ENCODE assay signal across 1 cellular context in genomic region chr20:651713-652610, GRCh38.
TF ChIP-seq lines count a peak whose summit lies in the region.

No MANE protein-coding gene starts in this region.

TF ChIP-seq in HepG2, 621 proteins besides CTCF, POLR2A, EP300 and RAD21 (continued from another document):
- 0 out of 2 replicates have a peak, but pooled peaks have one; percentile 43 for TF ChIP-seq IRF1 (CRISPR knock-in tag; IDR thresholded peaks at IDR 0.05; ENCODE audit: low read depth)
- TF ChIP-seq ZNF329 (CRISPR knock-in tag; IDR thresholded peaks at IDR 0.05; ENCODE audit: low read depth): no peak
- TF ChIP-seq MZF1 (CRISPR knock-in tag; IDR thresholded peaks at IDR 0.05; ENCODE audit: borderline replicate concordance): no peak
- TF ChIP-seq ZNF781 (CRISPR knock-in tag; IDR thresholded peaks at IDR 0.05; ENCODE audit: borderline replicate concordance, not compliant biosample characterization): no peak
